ENCODE assay signal across 10 cellular contexts in the genomic region with DNA sequence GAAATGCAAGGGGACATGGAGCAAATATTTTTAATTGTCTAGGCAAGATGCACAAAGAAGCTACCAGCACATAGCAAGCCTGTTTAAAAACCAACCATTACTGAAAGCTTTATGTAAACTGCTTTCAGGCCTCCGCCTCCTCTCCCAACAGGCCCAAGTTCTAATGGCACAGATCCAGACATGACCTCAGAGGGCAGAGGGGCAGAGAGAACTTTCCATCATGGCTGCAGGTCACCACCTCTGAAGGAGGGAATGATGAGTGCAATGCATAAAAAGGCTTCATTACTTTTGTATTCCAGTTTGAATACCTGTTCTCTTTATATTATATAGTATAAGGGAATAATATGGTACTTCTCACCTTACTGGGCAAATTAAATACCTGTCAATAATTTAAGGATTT. TPM values are rescaled to one million over a fixed set of nuclear protein-coding genes. Genes with fewer than 3 reads are reported as not detected.
DNase-seq lines count a peak whose midpoint lies in the region; ATAC-seq, FAIRE-seq and TF ChIP-seq lines count a peak whose summit lies in the region.
"Had no signal": no experiment of that assay in that cellular context is flagged by ENCODE, and none has a peak within 500 bp of the region (broad histone marks: within the 10 kb centered on the region; RNA-seq: fewer than 3 reads in every experiment).

No MANE protein-coding gene starts in this region.

- CTCF ChIA-PET in K562 (lab: Yijun Ruan, JAX; ENCODE audit: low intra/inter-chr PET ratio), result no interaction called here

- H3K36me3 Mint-ChIP-seq in T-helper 1 cell treated with Interleukin-12 subunit alpha and Interleukin-12 subunit beta and Interleukin-4 antibody, amounts not matched to agents 30 μg/mL and 1 μg/mL, for 36 hours (ENCODE audit: low read depth), result peaks cover 60% of the 10 kb centered on the region
- peaks cover 100% of the 10 kb centered on the region for H3K36me3 Mint-ChIP-seq in effector memory CD8-positive, alpha-beta T cell (ENCODE audit: insufficient read depth)

- H2AFZ ChIP-seq in K562 (ENCODE audit: low read depth, low read length), result no peak overlapping the region

- peak overlapping the region; percentile 85 for H3K27ac Mint-ChIP-seq in T-helper 1 cell treated with Interleukin-12 subunit alpha and Interleukin-12 subunit beta and Interleukin-4 antibody, amounts not matched to agents 30 μg/mL and 1 μg/mL, for 36 hours
- H3K27ac Mint-ChIP-seq in effector memory CD8-positive, alpha-beta T cell, result peak overlapping the region in 1 of 2 donors; percentile 59

- H3K27me3 Mint-ChIP-seq in T-helper 1 cell treated with Interleukin-12 subunit alpha and Interleukin-12 subunit beta and Interleukin-4 antibody, amounts not matched to agents 30 μg/mL and 1 μg/mL, for 36 hours (ENCODE audit: low read depth), result no peaks in the 10 kb centered on the region
- no peaks in the 10 kb centered on the region for H3K27me3 Mint-ChIP-seq in effector memory CD8-positive, alpha-beta T cell

- H3K79me2 ChIP-seq in K562 (ENCODE audit: control insufficient read depth, insufficient read depth, low read length), result peaks cover 4% of the 10 kb centered on the region

- no peak for TF ChIP-seq RAD21 in K562 (CRISPR knock-in tag; conservative IDR thresholded peaks at IDR 0.05 in 1 of 2, IDR thresholded peaks at IDR 0.05 in 1 of 2)

- ATAC-seq in K562, result peak; percentile 63
- ATAC-seq in right lobe of liver, result peak; percentile 92 to 96 (median 94)
- ATAC-seq in GM18498 (IDR thresholded peaks at IDR 0.05; ENCODE audit: unreplicated experiment), result no peak
- no peak for ATAC-seq in effector memory CD8-positive, alpha-beta T cell (replicated peaks)

- TF ChIP-seq CTCF in K562 (IDR thresholded peaks at IDR 0.05 in 2 of 3, conservative IDR thresholded peaks at IDR 0.05 in 1 of 3; ENCODE audit: insufficient read depth in 2 of 3, low read depth in 1 of 3, low read length in 3 of 3) (no peak), right lobe of liver (IDR thresholded peaks at IDR 0.05) (no peak), testis (IDR thresholded peaks at IDR 0.05) (no peak)

- H3K4me3 Mint-ChIP-seq in T-helper 1 cell treated with Interleukin-12 subunit alpha and Interleukin-12 subunit beta and Interleukin-4 antibody, amounts not matched to agents 30 μg/mL and 1 μg/mL, for 36 hours, result no peak overlapping the region
- H3K4me3 Mint-ChIP-seq in effector memory CD8-positive, alpha-beta T cell, result no peak overlapping the region

- peaks cover 3% of the 10 kb centered on the region for H3K9me1 ChIP-seq in K562 (ENCODE audit: control insufficient read depth, insufficient read depth, low read length)

- H3K4me1 ChIP-seq in K562 (replicated peaks in 1 of 2; ENCODE audit: control insufficient read depth in 2 of 2, insufficient read depth in 2 of 2, low read length in 2 of 2) (no peaks in the 10 kb centered on the region), right lobe of liver (peaks cover 0 to 13% (median 6%) of the 10 kb centered on the region in 4 donors), testis (no peaks in the 10 kb centered on the region)

- H3K9me3 ChIP-seq in K562 (replicated peaks; ENCODE audit: control insufficient read depth, insufficient read depth, low read depth, low read length) (no peaks in the 10 kb centered on the region), right lobe of liver (no peaks in the 10 kb centered on the region), testis (no peaks in the 10 kb centered on the region)

- no peaks in the 10 kb centered on the region for H4K20me1 ChIP-seq in K562 (replicated peaks; ENCODE audit: control insufficient read depth, insufficient read depth, low read length)

- POLR2A ChIA-PET in K562 (lab: Yijun Ruan, JAX), result interaction anchor here (1.6 to 2.9 kb wide), 4 partner anchors 8 to 12 kb away, joined by 4 to 13 read pairs (median 8); no protein-coding TSS in a partner anchor

- no peak overlapping the region for H3K4me3 ChIP-seq in K562
- H3K4me3 ChIP-seq in right lobe of liver, result no peak overlapping the region
- H3K4me3 ChIP-seq in testis, result no peak overlapping the region

- no peak for TF ChIP-seq EP300 in K562 (IDR thresholded peaks at IDR 0.05; ENCODE audit: low read length)

- BruUV-seq in K562 (replicated peaks; lab: Mats Ljungman, UMichigan), result no TSS peak

- H3K27ac ChIP-seq in K562 (ENCODE audit: extremely low read depth, low read depth, low read length) (peak overlapping the region; percentile 53; the same call in 1 of the 3 replicates), right lobe of liver (peak overlapping the region; percentile 60 to 65 (median 62)), testis (peak overlapping the region in 1 of 2 donors; percentile 11)

- no peak overlapping the region for H3K9ac ChIP-seq in K562 (ENCODE audit: insufficient read depth in 1 of 2, low read depth in 2 of 2, low read length in 2 of 2)

- H3K36me3 ChIP-seq in K562 (ENCODE audit: control insufficient read depth, insufficient read depth, low read length) (peaks cover 94% of the 10 kb centered on the region), right lobe of liver (peaks cover 43 to 99% (median 80%) of the 10 kb centered on the region in 4 donors), testis (ENCODE audit: low read depth, missing control alignments) (no peaks in the 10 kb centered on the region)

- TF ChIP-seq POLR2A in K562 (conservative IDR thresholded peaks at IDR 0.05), result no peak
- no peak for TF ChIP-seq POLR2A in right lobe of liver (IDR thresholded peaks at IDR 0.05)
- no peak for TF ChIP-seq POLR2A in testis (IDR thresholded peaks at IDR 0.05)

- peaks cover 49% of the 10 kb centered on the region for H3K4me1 Mint-ChIP-seq in T-helper 1 cell treated with Interleukin-12 subunit alpha and Interleukin-12 subunit beta and Interleukin-4 antibody, amounts not matched to agents 30 μg/mL and 1 μg/mL, for 36 hours (ENCODE audit: low read depth)
- peaks cover 9 to 38% of the 10 kb centered on the region in 2 donors for H3K4me1 Mint-ChIP-seq in effector memory CD8-positive, alpha-beta T cell (ENCODE audit: low read depth in 2 of 2)

- DNase-seq in T-helper 1 cell (no peak), K562 (ENCODE audit: extremely low read depth in 1 of 4, low spot score in 3 of 4) (no peak), right lobe of liver (peak; percentile 61 to 90 (median 80)), testis (peak; percentile 48), cerebellar cortex (ENCODE audit: low spot score) (no peak)
- no peak for DNase-seq in effector memory CD8-positive, alpha-beta T cell
- DNase-seq: NCI-H2029 had no signal

- no peak for FAIRE-seq in K562 (lab: Jason Lieb, UNC)

- no peaks in the 10 kb centered on the region for H3K9me3 Mint-ChIP-seq in T-helper 1 cell treated with Interleukin-12 subunit alpha and Interleukin-12 subunit beta and Interleukin-4 antibody, amounts not matched to agents 30 μg/mL and 1 μg/mL, for 36 hours
- H3K9me3 Mint-ChIP-seq in effector memory CD8-positive, alpha-beta T cell, result no peaks in the 10 kb centered on the region

- WGBS in K562 (ENCODE audit: insufficient coverage, low coverage, missing lambda C conversion rate), result 88% methylated on average over 1 of the region's 1 CpG
- 18% methylated on average over 1 of the region's 1 CpG for WGBS in right lobe of liver (ENCODE audit: insufficient coverage, low coverage, low lambda C conversion rate, missing lambda C conversion rate)
- WGBS in testis, 2 donors, result 67 to 76% methylated on average over 1 of the region's 1 CpG

- H3K27me3 ChIP-seq in K562 (ENCODE audit: control insufficient read depth in 2 of 2, insufficient read depth in 2 of 2, low read length in 2 of 2), result no peaks in the 10 kb centered on the region
- H3K27me3 ChIP-seq in right lobe of liver, result no peaks in the 10 kb centered on the region
- no peaks in the 10 kb centered on the region for H3K27me3 ChIP-seq in testis

- no peak overlapping the region for H3K4me2 ChIP-seq in K562 (ENCODE audit: insufficient read depth, low read length)

- intact Hi-C loops in K562 (cut with micrococcal nuclease), result no loop called here
- intact Hi-C loops in right lobe of liver (cut with DNase I), result no loop called here
- intact Hi-C loops in testis (cut with DNase I; ENCODE audit: low total_unique reads), result no loop called here

- in situ Hi-C loops in K562 (cut with MboI), result no loop called here

RNA-seq across cellular contexts. Expression of a gene that starts 15.2 kb away (rescaled TPM):
- total RNA-seq in K562 (2011; cell fraction: chromatin; rRNA removed; ENCODE audit: low replicate concordance), result 606 and 912 TPM in 2 replicates
- total RNA-seq in K562 (2011; cell fraction: nucleolus; rRNA removed), result 357 and 403 TPM in 2 replicates
- 494 and 663 TPM in 2 replicates for total RNA-seq in K562 (2011; cell fraction: nucleoplasm; rRNA removed)
- 330 and 355 TPM in 2 replicates for total RNA-seq in K562 (2014; rRNA removed)
- 165 and 171 TPM in 2 replicates for total RNA-seq in K562 (2014; rRNA removed; fragmentation: Illumina TruSeq; extraction: Trizol)
- 182 and 189 TPM in 2 replicates for total RNA-seq in K562 (2015; rRNA removed; fragmentation: Illumina TruSeq; extraction: Trizol)
- 216 and 224 TPM in 2 replicates for total RNA-seq in K562 (2021)
- polyA plus RNA-seq in K562 (2011; rRNA removed), result 421 and 553 TPM in 2 replicates
- polyA plus RNA-seq in K562 (2011; cell fraction: cytosol; rRNA removed), result 303 and 320 TPM in 2 replicates
- 1,663 and 2,084 TPM in 2 replicates for polyA plus RNA-seq in K562 (2011; cell fraction: nucleus; rRNA removed)
- polyA plus RNA-seq in K562 (2012), result 105 and 137 TPM in 2 replicates
- 160 and 185 TPM in 2 replicates for polyA plus RNA-seq in K562 (2014; fragmentation: Illumina TruSeq; extraction: Trizol)
- polyA plus RNA-seq in K562 (2014; fragmentation: Nextera tagmentation; extraction: Ambion mirVana), result 10 to 100 TPM; 17.6 to 66.9 TPM
- 252 and 270 TPM in 2 replicates for polyA plus RNA-seq in K562 (2014; rRNA removed)
- 387 and 408 TPM in 2 replicates for polyA minus RNA-seq in K562 (2011; rRNA and poly(A)+ RNA removed)
- polyA minus RNA-seq in K562 (2011; cell fraction: cytosol; rRNA and poly(A)+ RNA removed), result 127 and 132 TPM in 2 replicates
- 457 and 507 TPM in 2 replicates for polyA minus RNA-seq in K562 (2011; cell fraction: nucleus; rRNA and poly(A)+ RNA removed)
- total RNA-seq in right lobe of liver, result 100 to 1,000 TPM; 128 to 205 (median 184) TPM
- total RNA-seq in testis, result 100 to 1,000 TPM; 964 to 995 TPM
- polyA plus RNA-seq in testis (ENCODE audit: insufficient read depth, low read depth, low replicate concordance), result 259 TPM

RNA-seq across cellular contexts. Expression of a gene that starts 23.0 kb away (rescaled TPM):
- total RNA-seq in K562 (2011; cell fraction: chromatin; rRNA removed; ENCODE audit: low replicate concordance), result 28.0 and 28.7 TPM in 2 replicates
- total RNA-seq in K562 (2011; cell fraction: nucleolus; rRNA removed), result 33.2 and 33.5 TPM in 2 replicates
- 37.2 and 51.0 TPM in 2 replicates for total RNA-seq in K562 (2011; cell fraction: nucleoplasm; rRNA removed)
- 8.8 and 10.9 TPM in 2 replicates for total RNA-seq in K562 (2014; rRNA removed)
- total RNA-seq in K562 (2014; rRNA removed; fragmentation: Illumina TruSeq; extraction: Trizol), result 9.6 and 10.8 TPM in 2 replicates
- 7.1 and 7.4 TPM in 2 replicates for total RNA-seq in K562 (2015; rRNA removed; fragmentation: Illumina TruSeq; extraction: Trizol)
- 10.6 and 12.2 TPM in 2 replicates for total RNA-seq in K562 (2021)
- polyA plus RNA-seq in K562 (2011; rRNA removed), result 44.8 and 49.1 TPM in 2 replicates
- polyA plus RNA-seq in K562 (2011; cell fraction: cytosol; rRNA removed), result 32.6 and 47.4 TPM in 2 replicates
- 8.3 and 16.8 TPM in 2 replicates for polyA plus RNA-seq in K562 (2011; cell fraction: nucleus; rRNA removed)
- 11.4 and 20.4 TPM in 2 replicates for polyA plus RNA-seq in K562 (2012)
- 18.7 and 23.6 TPM in 2 replicates for polyA plus RNA-seq in K562 (2014; fragmentation: Illumina TruSeq; extraction: Trizol)
- 1 to 10 TPM; 7.6 to 8.5 TPM for polyA plus RNA-seq in K562 (2014; fragmentation: Nextera tagmentation; extraction: Ambion mirVana)
- 13.7 and 19.7 TPM in 2 replicates for polyA plus RNA-seq in K562 (2014; rRNA removed)
- polyA minus RNA-seq in K562 (2011; rRNA and poly(A)+ RNA removed), result 21.7 and 25.7 TPM in 2 replicates
- 8.5 and 11.5 TPM in 2 replicates for polyA minus RNA-seq in K562 (2011; cell fraction: cytosol; rRNA and poly(A)+ RNA removed)
- polyA minus RNA-seq in K562 (2011; cell fraction: nucleus; rRNA and poly(A)+ RNA removed), result 4.0 and 8.4 TPM in 2 replicates
- total RNA-seq in right lobe of liver, result 10 to 100 TPM in 3 of 6 experiments, 1 to 10 TPM in 3; 2.4 to 53.8 (median 12.8) TPM
- total RNA-seq in testis, result 1 to 10 TPM; 6.7 to 8.6 TPM
- polyA plus RNA-seq in testis (ENCODE audit: insufficient read depth, low read depth, low replicate concordance), result 10.4 TPM

RNA-seq across cellular contexts. Expression of a gene that starts 35.9 kb away (rescaled TPM):
- 0.23 TPM in 1 of 2 replicates, not detected in the other for total RNA-seq in K562 (2011; cell fraction: chromatin; rRNA removed; ENCODE audit: low replicate concordance)
- total RNA-seq in K562 (2011; cell fraction: nucleolus; rRNA removed), result 0.26 and 0.33 TPM in 2 replicates
- total RNA-seq in K562 (2011; cell fraction: nucleoplasm; rRNA removed), result not detected in 2 replicates
- total RNA-seq in K562 (2014; rRNA removed) (0.09 and 0.41 TPM in 2 replicates), K562 (2014; rRNA removed; fragmentation: Illumina TruSeq; extraction: Trizol) (not detected in 2 replicates), K562 (2015; rRNA removed; fragmentation: Illumina TruSeq; extraction: Trizol) (not detected in 2 replicates), K562 (2021) (0.13 and 0.55 TPM in 2 replicates), right lobe of liver (not detected), testis (1 to 10 TPM; 1.7 to 3.0 TPM)
- polyA plus RNA-seq in K562 (2011; rRNA removed) (0.07 and 0.18 TPM in 2 replicates), K562 (2014; fragmentation: Illumina TruSeq; extraction: Trizol) (0.07 and 0.28 TPM in 2 replicates), K562 (2014; fragmentation: Nextera tagmentation; extraction: Ambion mirVana) (not detected), K562 (2014; rRNA removed) (0.20 and 0.27 TPM in 2 replicates), testis (ENCODE audit: insufficient read depth, low read depth, low replicate concordance) (1.7 TPM)
- 0.13 and 0.24 TPM in 2 replicates for polyA plus RNA-seq in K562 (2011; cell fraction: cytosol; rRNA removed)
- 0.10 TPM in 2 replicates for polyA plus RNA-seq in K562 (2011; cell fraction: nucleus; rRNA removed)
- polyA plus RNA-seq in K562 (2012), result 0.07 and 0.15 TPM in 2 replicates
- 0.09 TPM in 1 of 2 replicates, not detected in the other for polyA minus RNA-seq in K562 (2011; rRNA and poly(A)+ RNA removed)
- polyA minus RNA-seq in K562 (2011; cell fraction: cytosol; rRNA and poly(A)+ RNA removed), result 0.38 TPM in 1 of 2 replicates, not detected in the other
- polyA minus RNA-seq in K562 (2011; cell fraction: nucleus; rRNA and poly(A)+ RNA removed), result 0.22 TPM in 1 of 2 replicates, not detected in the other
- polyA plus RNA-seq: adipose tissue had no signal

Comparison
In these comparisons a context has a peak if more than half of its experiments do, and no peak if none do; other contexts are left out.
1. DNase-seq: peak in right lobe of liver (3 of 3) and testis (single experiment); none in T-helper 1 cell (0 of 5), K562 (0 of 4), cerebellar cortex (single experiment) and effector memory CD8-positive, alpha-beta T cell (0 of 3).
2. ATAC-seq: peak in K562 (single experiment) and right lobe of liver (4 of 4); none in GM18498 (single experiment) and effector memory CD8-positive, alpha-beta T cell (single experiment).